ENCODE assay signal across 19 cellular contexts in genomic region chr20:43460830-43461200, GRCh38. TPM values are rescaled to one million over a fixed set of nuclear protein-coding genes. Genes with fewer than 3 reads are reported as not detected.
DNase-seq lines count a peak whose midpoint lies in the region; ATAC-seq and TF ChIP-seq lines count a peak whose summit lies in the region.
"Had no signal": no experiment of that assay in that cellular context is flagged by ENCODE, and none has a peak within 500 bp of the region (broad histone marks: within the 10 kb centered on the region; RNA-seq: fewer than 3 reads in every experiment).

No MANE protein-coding gene starts in this region.

- peak overlapping the region; percentile 92 for H3K4me3 Mint-ChIP-seq in stimulated activated naive CD8-positive, alpha-beta T cell treated with anti-CD3 and anti-CD28 coated beads, Interleukin-15, Interleukin-2, amounts not matched to agents 100 ng/mL and 50 ng/mL, for 24 hours
- H3K4me3 Mint-ChIP-seq in WTC11, result peak overlapping the region; percentile 83; the same call in 1 of the 2 replicates
- H3K4me3 Mint-ChIP-seq: activated CD4-positive, alpha-beta T cell treated with anti-CD3 and anti-CD28 coated beads, Interleukin-2, amount 10 ng/mL, durations not matched to agents 7 days and 5 days had no signal

- TF ChIP-seq CTCF in WTC11 (IDR thresholded peaks at IDR 0.05), result no peak
- no peak for TF ChIP-seq CTCF in heart right ventricle (IDR thresholded peaks at IDR 0.05)

- H3K27ac Mint-ChIP-seq in stimulated activated naive CD8-positive, alpha-beta T cell treated with anti-CD3 and anti-CD28 coated beads, Interleukin-15, Interleukin-2, amounts not matched to agents 100 ng/mL and 50 ng/mL, for 24 hours, result peak overlapping the region; percentile 17
- peak overlapping the region; percentile 81 for H3K27ac Mint-ChIP-seq in WTC11
- H3K27ac Mint-ChIP-seq: activated CD4-positive, alpha-beta T cell treated with anti-CD3 and anti-CD28 coated beads, Interleukin-2, amount 10 ng/mL, durations not matched to agents 7 days and 5 days had no signal

- peaks cover 70% of the 10 kb centered on the region for H3K36me3 Mint-ChIP-seq in stimulated activated naive CD8-positive, alpha-beta T cell treated with anti-CD3 and anti-CD28 coated beads, Interleukin-15, Interleukin-2, amounts not matched to agents 100 ng/mL and 50 ng/mL, for 24 hours (ENCODE audit: low read depth)
- peaks cover 65% of the 10 kb centered on the region for H3K36me3 Mint-ChIP-seq in WTC11

- H3K4me3 ChIP-seq in heart right ventricle, result no peak overlapping the region
- H3K4me3 ChIP-seq: gastrocnemius medialis, pancreas, smooth muscle cell had no signal

- peaks cover 48% of the 10 kb centered on the region for H3K4me1 Mint-ChIP-seq in stimulated activated naive CD8-positive, alpha-beta T cell treated with anti-CD3 and anti-CD28 coated beads, Interleukin-15, Interleukin-2, amounts not matched to agents 100 ng/mL and 50 ng/mL, for 24 hours (ENCODE audit: low read depth)
- peaks cover 27% of the 10 kb centered on the region for H3K4me1 Mint-ChIP-seq in WTC11

- CTCF ChIA-PET in WTC11 (lab: Charles Lee), result interaction anchor here (1.2 kb wide), 1 partner anchor 78 kb away, joined by 3 read pairs; no protein-coding TSS in a partner anchor

- H3K27ac ChIP-seq in caudate nucleus (ENCODE audit: low read depth, low read length) (no peak overlapping the region), heart right ventricle (no peak overlapping the region)
- H3K27ac ChIP-seq: gastrocnemius medialis, pancreas, stomach had no signal

- POLR2A ChIA-PET in WTC11 (lab: Charles Lee), result interaction anchor here (0.6 kb wide), 2 partner anchors 11 to 85 kb away, joined by 3 to 9 read pairs; no protein-coding TSS in a partner anchor

- H3K9me3 Mint-ChIP-seq in stimulated activated naive CD8-positive, alpha-beta T cell treated with anti-CD3 and anti-CD28 coated beads, Interleukin-15, Interleukin-2, amounts not matched to agents 100 ng/mL and 50 ng/mL, for 24 hours, result no peaks in the 10 kb centered on the region
- H3K9me3 Mint-ChIP-seq in WTC11, result peaks cover 4% of the 10 kb centered on the region; the same call in 1 of the 2 replicates
- H3K9me3 Mint-ChIP-seq: activated CD4-positive, alpha-beta T cell treated with anti-CD3 and anti-CD28 coated beads, Interleukin-2, amount 10 ng/mL, durations not matched to agents 7 days and 5 days had no signal

- H3K36me3 ChIP-seq in heart right ventricle, result peaks cover 0 to 70% (median 61%) of the 10 kb centered on the region in 9 donors

- peaks cover 2 to 60% (median 40%) of the 10 kb centered on the region in 9 donors for H3K4me1 ChIP-seq in heart right ventricle

- WGBS in heart right ventricle, 2 donors, result 92 to 95% methylated on average over 10 of the region's 10 CpGs

- intact Hi-C loops in heart right ventricle (cut with DNase I), result loop anchor here in 2 of 10 donors (10.0 kb wide), 1 partner anchor 134 kb away; the partner anchor contains the start of gene IFT52 (in 2 of the 2)

- H3K27me3 Mint-ChIP-seq in stimulated activated naive CD8-positive, alpha-beta T cell treated with anti-CD3 and anti-CD28 coated beads, Interleukin-15, Interleukin-2, amounts not matched to agents 100 ng/mL and 50 ng/mL, for 24 hours, result no peaks in the 10 kb centered on the region
- H3K27me3 Mint-ChIP-seq in WTC11 (ENCODE audit: low read depth), result peaks cover 3% of the 10 kb centered on the region; the same call in 1 of the 2 replicates
- H3K27me3 Mint-ChIP-seq: activated CD4-positive, alpha-beta T cell treated with anti-CD3 and anti-CD28 coated beads, Interleukin-2, amount 10 ng/mL, durations not matched to agents 7 days and 5 days had no signal

- no peaks in the 10 kb centered on the region for H3K27me3 ChIP-seq in heart right ventricle
- H3K27me3 ChIP-seq: gastrocnemius medialis, pancreas, stomach had no signal

- TF ChIP-seq POLR2A in erythroblast (IDR thresholded peaks at IDR 0.05; ENCODE audit: low read length), result no peak

- no peaks in the 10 kb centered on the region for H3K9me3 ChIP-seq in heart right ventricle
- H3K9me3 ChIP-seq: gastrocnemius medialis, pancreas, stomach had no signal

- ATAC-seq in stimulated activated naive CD8-positive, alpha-beta T cell treated with anti-CD3 and anti-CD28 coated beads, Interleukin-15, Interleukin-2, amounts not matched to agents 100 U/mL and 50 U/mL, for 24 hours, result no peak
- no peak for ATAC-seq in WTC11
- no peak for ATAC-seq in heart right ventricle
- ATAC-seq in GM18870 (IDR thresholded peaks at IDR 0.05; ENCODE audit: unreplicated experiment), result no peak
- ATAC-seq: gastrocnemius medialis, pancreas had no signal

- DNase-seq in stimulated activated naive CD8-positive, alpha-beta T cell treated with anti-CD3 and anti-CD28 coated beads, Interleukin-15, Interleukin-2, amounts not matched to agents 100 U/mL and 50 U/mL, for 24 hours, result no peak
- DNase-seq in WTC11 (ENCODE audit: low spot score) (no peak), erythroblast (lab: John Stamatoyannopoulos, UW) (peak; percentile 17 to 19), caudate nucleus (lab: John Stamatoyannopoulos, UW) (no peak), heart right ventricle (no peak), NCI-H1417 treated with DMSO at 0.1 percent for 48 hours (lab: John Stamatoyannopoulos, UW) (no peak)
- DNase-seq: activated CD4-positive, alpha-beta T cell treated with anti-CD3 and anti-CD28 coated beads, Interleukin-2, amount 10 ng/mL, durations not matched to agents 7 days and 5 days; activated effector memory CD4-positive, alpha-beta T cell treated with Interleukin-2 at 50 U/mL for 16 hours; AML-193; gastrocnemius medialis; H7; IMR-90; mesenchymal stem cell; NCI-H226; pancreas; stomach had no signal

TF ChIP-seq in WTC11, 78 proteins besides CTCF, POLR2A, EP300 and RAD21:
- TF ChIP-seq ZNF671 (CRISPR knock-in tag; IDR thresholded peaks at IDR 0.05), result no peak
- no peak for TF ChIP-seq KAT7 (CRISPR knock-in tag; IDR thresholded peaks at IDR 0.05; ENCODE audit: borderline replicate concordance)
- TF ChIP-seq ZNF512 (CRISPR knock-in tag; IDR thresholded peaks at IDR 0.05; ENCODE audit: borderline replicate concordance), result no peak
- no peak for TF ChIP-seq SP1 (CRISPR knock-in tag; conservative IDR thresholded peaks at IDR 0.05)
- no peak for TF ChIP-seq CREB1 (CRISPR knock-in tag; IDR thresholded peaks at IDR 0.05)
- TF ChIP-seq RELA (CRISPR knock-in tag; IDR thresholded peaks at IDR 0.05; ENCODE audit: borderline replicate concordance), result no peak

RNA-seq across cellular contexts. Expression of gene SRSF6, which starts 3.1 kb away (rescaled TPM):
- total RNA-seq in WTC11 (2021) (107 to 141 TPM (median 139 TPM) in 3 replicates), heart right ventricle (10 to 100 TPM; 44.0 to 62.4 (median 47.8) TPM)
- polyA plus RNA-seq in heart right ventricle, result 10 to 100 TPM; 27.9 to 86.6 TPM

RNA-seq across cellular contexts. Expression of gene L3MBTL1, which starts 46.7 kb away (rescaled TPM):
- total RNA-seq in WTC11 (2021) (28.3 to 28.7 TPM (median 28.3 TPM) in 3 replicates), heart right ventricle (1 to 10 TPM; 3.3 to 6.3 (median 4.9) TPM)
- 1 to 10 TPM; 1.2 to 9.0 TPM for polyA plus RNA-seq in heart right ventricle

Comparison
In these comparisons a context has a peak if more than half of its experiments do, and no peak if none do; other contexts are left out.
1. DNase-seq: peak in erythroblast (2 of 2); none in stimulated activated naive CD8-positive, alpha-beta T cell treated with anti-CD3 and anti-CD28 coated beads, Interleukin-15, Interleukin-2, amounts not matched to agents 100 U/mL and 50 U/mL, for 24 hours (single experiment), WTC11 (single experiment), caudate nucleus (0 of 61), heart right ventricle (0 of 2) and NCI-H1417 treated with DMSO at 0.1 percent for 48 hours (single experiment).